Comparison of ENCODE assay signal across 27 cellular contexts in genomic region chr6:107180114-107180513, GRCh38.
"Had no signal": no experiment of that assay in that cellular context is flagged by ENCODE, and none has a peak within 500 bp of the region (broad histone marks: within the 10 kb centered on the region; RNA-seq: fewer than 3 reads in every experiment).

No MANE protein-coding gene starts in this region.

- H2AFZ ChIP-seq: parathyroid adenoma had no signal

- H3K79me2 ChIP-seq: parathyroid adenoma had no signal

- H3K36me3 Mint-ChIP-seq: natural killer cell; stimulated activated effector memory CD8-positive, alpha-beta T cell treated with anti-CD3 and anti-CD28 coated beads, Interleukin-12 subunit alpha, Interleukin-12 subunit beta, amount 100 ng/mL, for 72 hours had no signal

- H3K27ac Mint-ChIP-seq: natural killer cell; nephron; progenitor cell of endocrine pancreas; stimulated activated effector memory CD8-positive, alpha-beta T cell treated with anti-CD3 and anti-CD28 coated beads, Interleukin-12 subunit alpha, Interleukin-12 subunit beta, amount 100 ng/mL, for 72 hours; stimulated activated naive B cell treated with anti-CD40 and anti-IgM and Interleukin-4, amounts not matched to agents 10 μg/mL and 1 μg/mL and 100 μg/mL, for 72 hours; stimulated activated naive CD8-positive, alpha-beta T cell treated with anti-CD3 and anti-CD28 coated beads, Interleukin-15, Interleukin-2, amounts not matched to agents 100 ng/mL and 50 ng/mL, for 24 hours had no signal

- H3K4me1 ChIP-seq: parathyroid adenoma, psoas muscle, right lobe of liver, sigmoid colon, stomach, thyroid gland, tibial nerve, upper lobe of left lung, vagina had no signal

- H3K27ac ChIP-seq: ovary, parathyroid adenoma, psoas muscle, right lobe of liver, sigmoid colon, stomach, thoracic aorta, thyroid gland, tibial nerve, upper lobe of left lung, vagina had no signal

- H3K4me3 Mint-ChIP-seq: natural killer cell; nephron; stimulated activated effector memory CD8-positive, alpha-beta T cell treated with anti-CD3 and anti-CD28 coated beads, Interleukin-12 subunit alpha, Interleukin-12 subunit beta, amount 100 ng/mL, for 72 hours; stimulated activated naive B cell treated with anti-CD40 and anti-IgM and Interleukin-4, amounts not matched to agents 10 μg/mL and 1 μg/mL and 100 μg/mL, for 72 hours; stimulated activated naive CD8-positive, alpha-beta T cell treated with anti-CD3 and anti-CD28 coated beads, Interleukin-15, Interleukin-2, amounts not matched to agents 100 ng/mL and 50 ng/mL, for 24 hours had no signal

- H3K9me3 Mint-ChIP-seq: natural killer cell; nephron; stimulated activated effector memory CD8-positive, alpha-beta T cell treated with anti-CD3 and anti-CD28 coated beads, Interleukin-12 subunit alpha, Interleukin-12 subunit beta, amount 100 ng/mL, for 72 hours; stimulated activated naive B cell treated with anti-CD40 and anti-IgM and Interleukin-4, amounts not matched to agents 10 μg/mL and 1 μg/mL and 100 μg/mL, for 72 hours; stimulated activated naive CD8-positive, alpha-beta T cell treated with anti-CD3 and anti-CD28 coated beads, Interleukin-15, Interleukin-2, amounts not matched to agents 100 ng/mL and 50 ng/mL, for 24 hours had no signal

- H3K36me3 ChIP-seq: ovary, right lobe of liver, thoracic aorta, thyroid gland, upper lobe of left lung, vagina had no signal

- H3K4me3 ChIP-seq: ovary, psoas muscle, right lobe of liver, sigmoid colon, stomach, thoracic aorta, thyroid gland, tibial nerve, upper lobe of left lung, vagina had no signal

- H3K9ac ChIP-seq: parathyroid adenoma had no signal

- H3K27me3 ChIP-seq: ovary, right lobe of liver, sigmoid colon, stomach, thyroid gland, tibial nerve, upper lobe of left lung, vagina had no signal

- H3K27me3 Mint-ChIP-seq: progenitor cell of endocrine pancreas; stimulated activated naive B cell treated with anti-CD40 and anti-IgM and Interleukin-4, amounts not matched to agents 10 μg/mL and 1 μg/mL and 100 μg/mL, for 72 hours; stimulated activated naive CD8-positive, alpha-beta T cell treated with anti-CD3 and anti-CD28 coated beads, Interleukin-15, Interleukin-2, amounts not matched to agents 100 ng/mL and 50 ng/mL, for 24 hours had no signal

- DNase-seq: natural killer cell; occipital lobe; ovary; posterior cingulate gyrus; psoas muscle; right cardiac atrium; right lobe of liver; sigmoid colon; small intestine; stimulated activated CD4-positive, alpha-beta T cell treated with anti-CD3 and anti-CD28 coated beads, Interleukin-15, amount 100 ng/mL, for 24 hours; stimulated activated CD4-positive, alpha-beta T cell treated with anti-CD3 and anti-CD28 coated beads, Interleukin-2, amount 100 ng/mL, for 24 hours; stimulated activated CD4-positive, alpha-beta T cell treated with anti-CD3 and anti-CD28 coated beads, Interleukin-2, amount 100 ng/mL, for 48 hours; stimulated activated CD4-positive, alpha-beta T cell treated with anti-CD3 and anti-CD28 coated beads, Interleukin-4, amount 100 ng/mL, for 24 hours; stimulated activated naive B cell treated with anti-CD40 and anti-IgM and Interleukin-4, amounts not matched to agents 10 μg/mL and 1 μg/mL and 100 μg/mL, for 72 hours; stimulated activated naive CD4-positive, alpha-beta T cell treated with Interleukin-2 at 50 U/mL for 16 hours; stomach; thyroid gland; trophoblast cell; upper lobe of left lung had no signal

- H3K4me1 Mint-ChIP-seq: natural killer cell; nephron; stimulated activated effector memory CD8-positive, alpha-beta T cell treated with anti-CD3 and anti-CD28 coated beads, Interleukin-12 subunit alpha, Interleukin-12 subunit beta, amount 100 ng/mL, for 72 hours; stimulated activated naive B cell treated with anti-CD40 and anti-IgM and Interleukin-4, amounts not matched to agents 10 μg/mL and 1 μg/mL and 100 μg/mL, for 72 hours had no signal

- H3K9me3 ChIP-seq: ovary, psoas muscle, right lobe of liver, sigmoid colon, stomach, thoracic aorta, thyroid gland, tibial nerve, upper lobe of left lung, vagina had no signal
